Comparison of ENCODE assay signal across 20 cellular contexts in the genomic region with DNA sequence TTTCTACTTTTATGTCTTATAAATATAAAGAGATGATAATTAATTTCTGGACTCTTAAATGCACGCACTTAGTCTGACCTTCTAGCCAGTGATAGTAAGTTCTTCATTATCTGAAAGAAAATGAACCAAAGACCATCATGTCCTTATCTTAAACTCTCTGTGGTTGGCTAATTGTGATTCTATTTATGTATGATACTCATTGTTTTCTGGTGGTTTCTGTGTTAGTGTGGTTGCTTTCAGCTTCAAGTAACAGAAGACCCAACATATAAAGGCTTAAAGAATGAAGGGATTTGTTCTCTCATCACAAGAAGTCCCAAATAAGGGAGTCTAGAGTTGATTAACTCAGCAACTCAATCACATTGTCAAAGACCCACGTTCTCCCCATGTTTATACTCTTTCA.
DNase-seq lines count a peak whose midpoint lies in the region; ATAC-seq, FAIRE-seq and TF ChIP-seq lines count a peak whose summit lies in the region.
"Had no signal": no experiment of that assay in that cellular context is flagged by ENCODE, and none has a peak within 500 bp of the region (broad histone marks: within the 10 kb centered on the region; RNA-seq: fewer than 3 reads in every experiment).

No MANE protein-coding gene starts in this region.

- TF ChIP-seq RAD21 in GM12878 (IDR thresholded peaks at IDR 0.05; ENCODE audit: insufficient read depth, low read depth, low read length): no peak

- H4K20me1 ChIP-seq in KMS-11 (ENCODE audit: insufficient read depth) (no peaks in the 10 kb centered on the region), GM12878 (ENCODE audit: control insufficient read depth, insufficient read depth) (no peaks in the 10 kb centered on the region)

- no peak overlapping the region for H2BK120ac ChIP-seq in mesendoderm (ENCODE audit: low read depth, low read length)

- H2AK5ac ChIP-seq in mesendoderm (ENCODE audit: low read length): no peak overlapping the region

- intact Hi-C loops in GM12878 (cut with micrococcal nuclease; ENCODE audit: unreplicated experiment) (no loop called here), tibial artery (cut with DNase I; ENCODE audit: low total_unique reads) (no loop called here)

- CTCF ChIA-PET in GM12878 (lab: Yijun Ruan, JAX): interaction anchor here (1.4 kb wide), 1 partner anchor 16 kb away, joined by 4 read pairs; no protein-coding TSS in a partner anchor

- H4K8ac ChIP-seq in mesendoderm (ENCODE audit: low read depth, low read length): no peak overlapping the region

- TF ChIP-seq CTCF in KMS-11 (conservative IDR thresholded peaks at IDR 0.05; ENCODE audit: low read depth, low read length): no peak
- TF ChIP-seq CTCF in GM12878 (IDR thresholded peaks at IDR 0.05 in 2 of 3, conservative IDR thresholded peaks at IDR 0.05 in 1 of 3; ENCODE audit: control insufficient read depth in 2 of 3, extremely low read depth in 1 of 3, insufficient read depth in 1 of 3, low read depth in 3 of 3, low read length in 3 of 3): no peak
- no peak for TF ChIP-seq CTCF in tibial artery (IDR thresholded peaks at IDR 0.05)

- H3K4me2 ChIP-seq in KMS-11 (peak overlapping the region; percentile 49), GM12878 (ENCODE audit: control insufficient read depth, insufficient read depth) (no peak overlapping the region), mesendoderm (ENCODE audit: low read length) (no peak overlapping the region)

- H4K5ac ChIP-seq in mesendoderm (ENCODE audit: low read length): no peak overlapping the region

- H3K9me3 ChIP-seq in GM12878 (replicated peaks; ENCODE audit: control insufficient read depth, insufficient read depth, low read length) (no peaks in the 10 kb centered on the region), tibial artery (no peaks in the 10 kb centered on the region)
- H3K9me3 ChIP-seq: A549 had no signal

- H3K4me3 ChIP-seq in KMS-11 (IDR thresholded peaks at IDR 0.05; ENCODE audit: insufficient read depth, low read depth, low read length): no peak overlapping the region
- H3K4me3 ChIP-seq in GM12878: no peak overlapping the region
- no peak overlapping the region for H3K4me3 ChIP-seq in mesendoderm (ENCODE audit: low read length)
- H3K4me3 ChIP-seq in tibial artery: no peak overlapping the region
- H3K4me3 ChIP-seq: A549 had no signal

- FAIRE-seq in GM12878 (lab: Jason Lieb, UNC): no peak
- FAIRE-seq: A549, GM19239, HepG2 had no signal

- H3K56ac ChIP-seq in mesendoderm (ENCODE audit: low read length): no peak overlapping the region

- no peaks in the 10 kb centered on the region for H3K36me3 ChIP-seq in KMS-11 (ENCODE audit: insufficient read depth)
- H3K36me3 ChIP-seq in GM12878 (ENCODE audit: control insufficient read depth in 2 of 2, insufficient read depth in 2 of 2, low read length in 1 of 2): no peaks in the 10 kb centered on the region
- no peaks in the 10 kb centered on the region for H3K36me3 ChIP-seq in mesendoderm (ENCODE audit: control insufficient read depth, insufficient read depth, low read length)
- H3K36me3 ChIP-seq in tibial artery: no peaks in the 10 kb centered on the region

- H3K4me1 ChIP-seq in KMS-11 (ENCODE audit: low read depth, poor library complexity, severe bottlenecking) (peaks cover 37% of the 10 kb centered on the region), GM12878 (ENCODE audit: control insufficient read depth, insufficient read depth, low read length) (no peaks in the 10 kb centered on the region), mesendoderm (ENCODE audit: control insufficient read depth, low read depth, low read length) (no peaks in the 10 kb centered on the region), tibial artery (no peaks in the 10 kb centered on the region)

- no peak overlapping the region for H2BK15ac ChIP-seq in mesendoderm (replicated peaks; ENCODE audit: low read depth)

- no peak overlapping the region for H3K4ac ChIP-seq in mesendoderm (ENCODE audit: low read depth, low read length)

- H3K79me2 ChIP-seq in KMS-11 (ENCODE audit: insufficient read depth, low read depth): no peaks in the 10 kb centered on the region
- no peaks in the 10 kb centered on the region for H3K79me2 ChIP-seq in GM12878 (ENCODE audit: control insufficient read depth, insufficient read depth, low read length)
- no peaks in the 10 kb centered on the region for H3K79me2 ChIP-seq in mesendoderm (ENCODE audit: control insufficient read depth, insufficient read depth, low read length)

- DNase-seq in COLO829 (ENCODE audit: low spot score) (peak; percentile 39), GM12878 (ENCODE audit: low read depth, low spot score) (no peak), mesendoderm (peak; percentile 13), tibial artery (no peak)
- DNase-seq in stimulated activated CD4-positive, alpha-beta T cell treated with anti-CD3 and anti-CD28 coated beads, Interleukin-4, amount 100 ng/mL, for 4 hours: no peak
- no peak for DNase-seq in activated T-cell treated with anti-CD3 and anti-CD28 coated beads, Interleukin-2, amount 50 U/mL, for 48 hours
- DNase-seq: AML-193; CD4-positive, alpha-beta T cell; DMS153; DMS79; GDM1; GOT3; H9 had no signal

- ATAC-seq in GM12878 (peak; percentile 68), HG03097 (IDR thresholded peaks at IDR 0.05; ENCODE audit: low FRiP score, unreplicated experiment) (no peak)
- ATAC-seq: A549 had no signal

- no peak overlapping the region for H2BK5ac ChIP-seq in mesendoderm (ENCODE audit: low read length)

- POLR2A ChIA-PET in GM12878 (lab: Charles Lee): no interaction called here

- H2AFZ ChIP-seq in KMS-11 (ENCODE audit: low read depth) (no peak overlapping the region), GM12878 (ENCODE audit: control insufficient read depth, low read depth, low read length) (no peak overlapping the region)

- no peak overlapping the region; the same call in 1 of the 2 replicates for H3K27ac ChIP-seq in KMS-11
- no peak overlapping the region for H3K27ac ChIP-seq in GM12878 (ENCODE audit: control insufficient read depth, insufficient read depth)
- H3K27ac ChIP-seq in mesendoderm (ENCODE audit: low read depth, low read length): no peak overlapping the region
- no peak overlapping the region for H3K27ac ChIP-seq in tibial artery
- H3K27ac ChIP-seq: 22Rv1, C4-2B had no signal

- SMC1A ChIA-PET in GM12878 (lab: Charles Lee; ENCODE audit: uncharacterized antibody, unreplicated experiment): no interaction called here

- H3K9ac ChIP-seq in KMS-11: no peak overlapping the region
- no peak overlapping the region for H3K9ac ChIP-seq in GM12878 (ENCODE audit: control insufficient read depth, insufficient read depth, low read length)
- H3K9ac ChIP-seq in mesendoderm (ENCODE audit: low read length): no peak overlapping the region

- RAD21 ChIA-PET in GM12878 (lab: Charles Lee; ENCODE audit: unreplicated experiment): no interaction called here

- in situ Hi-C loops in GM12878 (cut with MboI): no loop called here

- no TSS peak for BruUV-seq in GM12878 (replicated peaks; lab: Mats Ljungman, UMichigan)

- 0% methylated on average over 2 of the region's 2 CpGs for WGBS in GM12878 (ENCODE audit: insufficient coverage, insufficient replicate concordance, low lambda C conversion rate, missing lambda C conversion rate)
- WGBS in mesendoderm (ENCODE audit: extremely low coverage, insufficient coverage, low lambda C conversion rate): no CpG with 5 or more reads among the region's 2 CpGs

- H3K23ac ChIP-seq in mesendoderm (ENCODE audit: low read length): no peak overlapping the region

- no peak for TF ChIP-seq EP300 in GM12878 (IDR thresholded peaks at IDR 0.05; ENCODE audit: borderline replicate concordance in 1 of 2, control insufficient read depth in 1 of 2, low read depth in 2 of 2, low read length in 2 of 2)

- no peaks in the 10 kb centered on the region for H3K79me1 ChIP-seq in mesendoderm (ENCODE audit: low read length)

- no peak overlapping the region for H3K18ac ChIP-seq in mesendoderm (ENCODE audit: low read length)

- H3K27me3 ChIP-seq in KMS-11 (ENCODE audit: insufficient read depth, low read depth) (no peaks in the 10 kb centered on the region), GM12878 (replicated peaks in 1 of 2; ENCODE audit: control insufficient read depth in 2 of 2, insufficient read depth in 2 of 2, low read length in 1 of 2) (no peaks in the 10 kb centered on the region; a peak in 1 of 4 replicates), mesendoderm (ENCODE audit: insufficient read depth, low read length, poor library complexity) (no peaks in the 10 kb centered on the region), tibial artery (no peaks in the 10 kb centered on the region)

- no peak for TF ChIP-seq POLR2A in GM12878 (IDR thresholded peaks at IDR 0.05; ENCODE audit: low read depth, low read length)

TF ChIP-seq in GM12878, 131 proteins besides CTCF, POLR2A, EP300 and RAD21:
- TF ChIP-seq RELA (IDR thresholded peaks at IDR 0.05; ENCODE audit: borderline replicate concordance, partially characterized antibody): no peak
- no peak for TF ChIP-seq POLR2AphosphoS5 (IDR thresholded peaks at IDR 0.05; ENCODE audit: low read length)
- TF ChIP-seq MEF2B (IDR thresholded peaks at IDR 0.05; ENCODE audit: partially characterized antibody, poor library complexity, severe bottlenecking): peak; percentile 40
- TF ChIP-seq, protein P1, sequence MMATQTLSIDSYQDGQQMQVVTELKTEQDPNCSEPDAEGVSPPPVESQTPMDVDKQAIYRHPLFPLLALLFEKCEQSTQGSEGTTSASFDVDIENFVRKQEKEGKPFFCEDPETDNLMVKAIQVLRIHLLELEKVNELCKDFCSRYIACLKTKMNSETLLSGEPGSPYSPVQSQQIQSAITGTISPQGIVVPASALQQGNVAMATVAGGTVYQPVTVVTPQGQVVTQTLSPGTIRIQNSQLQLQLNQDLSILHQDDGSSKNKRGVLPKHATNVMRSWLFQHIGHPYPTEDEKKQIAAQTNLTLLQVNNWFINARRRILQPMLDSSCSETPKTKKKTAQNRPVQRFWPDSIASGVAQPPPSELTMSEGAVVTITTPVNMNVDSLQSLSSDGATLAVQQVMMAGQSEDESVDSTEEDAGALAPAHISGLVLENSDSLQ (IDR thresholded peaks at IDR 0.05): no peak
- TF ChIP-seq KAT2A (conservative IDR thresholded peaks at IDR 0.05; ENCODE audit: control insufficient read depth, low read depth, low read length): no peak
- TF ChIP-seq CBFB (IDR thresholded peaks at IDR 0.05; ENCODE audit: low read depth): no peak
- no peak for TF ChIP-seq HDAC6 (IDR thresholded peaks at IDR 0.05; ENCODE audit: unreplicated experiment)
- TF ChIP-seq, protein P2, sequence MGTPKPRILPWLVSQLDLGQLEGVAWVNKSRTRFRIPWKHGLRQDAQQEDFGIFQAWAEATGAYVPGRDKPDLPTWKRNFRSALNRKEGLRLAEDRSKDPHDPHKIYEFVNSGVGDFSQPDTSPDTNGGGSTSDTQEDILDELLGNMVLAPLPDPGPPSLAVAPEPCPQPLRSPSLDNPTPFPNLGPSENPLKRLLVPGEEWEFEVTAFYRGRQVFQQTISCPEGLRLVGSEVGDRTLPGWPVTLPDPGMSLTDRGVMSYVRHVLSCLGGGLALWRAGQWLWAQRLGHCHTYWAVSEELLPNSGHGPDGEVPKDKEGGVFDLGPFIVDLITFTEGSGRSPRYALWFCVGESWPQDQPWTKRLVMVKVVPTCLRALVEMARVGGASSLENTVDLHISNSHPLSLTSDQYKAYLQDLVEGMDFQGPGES (IDR thresholded peaks at IDR 0.05): no peak
- TF ChIP-seq HCFC1 (IDR thresholded peaks at IDR 0.05; ENCODE audit: low read length): no peak
- TF ChIP-seq MTA2 (IDR thresholded peaks at IDR 0.05; ENCODE audit: low read depth): peak; percentile 71

Comparison
In these comparisons a context has a peak if more than half of its experiments do, and no peak if none do; other contexts are left out.
1. DNase-seq: peak in COLO829 (single experiment) and mesendoderm (single experiment); none in GM12878 (single experiment), tibial artery (0 of 2), stimulated activated CD4-positive, alpha-beta T cell treated with anti-CD3 and anti-CD28 coated beads, Interleukin-4, amount 100 ng/mL, for 4 hours (0 of 2) and activated T-cell treated with anti-CD3 and anti-CD28 coated beads, Interleukin-2, amount 50 U/mL, for 48 hours (0 of 2).